In genomic region chr1:63746129-63746864, GRCh38 we compare ENCODE assay signal across 9 cellular contexts. TPM values are rescaled to one million over a fixed set of nuclear protein-coding genes. Genes with fewer than 3 reads are reported as not detected.
DNase-seq lines count a peak whose midpoint lies in the region; ATAC-seq and TF ChIP-seq lines count a peak whose summit lies in the region.
"Had no signal": no experiment of that assay in that cellular context is flagged by ENCODE, and none has a peak within 500 bp of the region (broad histone marks: within the 10 kb centered on the region; RNA-seq: fewer than 3 reads in every experiment).

No MANE protein-coding gene starts in this region.

- no peak for TF ChIP-seq CTCF in BE2C (IDR thresholded peaks at IDR 0.05; ENCODE audit: low read depth, low read length)

- H3K36me3 Mint-ChIP-seq in activated T-cell treated with anti-CD3 and anti-CD28 coated beads, Interleukin-2, amount 50 U/mL, for 4 hours (ENCODE audit: insufficient read depth) = no peaks in the 10 kb centered on the region

- no peak overlapping the region for H3K4me3 ChIP-seq in effector memory CD4-positive, alpha-beta T cell (ENCODE audit: insufficient read depth, low read depth, low read length, poor library complexity, severe bottlenecking)
- no peak overlapping the region for H3K4me3 ChIP-seq in BE2C (ENCODE audit: low read depth, low read length)
- H3K4me3 ChIP-seq: SJSA1 had no signal

- H3K4me1 Mint-ChIP-seq in activated T-cell treated with anti-CD3 and anti-CD28 coated beads, Interleukin-2, amount 50 U/mL, for 4 hours (ENCODE audit: low read depth) = no peaks in the 10 kb centered on the region

- no peaks in the 10 kb centered on the region for H3K4me1 ChIP-seq in effector memory CD4-positive, alpha-beta T cell (ENCODE audit: control insufficient read depth, insufficient read depth, low read length, poor library complexity, severe bottlenecking)
- H3K4me1 ChIP-seq in BE2C = no peaks in the 10 kb centered on the region

- H3K9me3 Mint-ChIP-seq in activated T-cell treated with anti-CD3 and anti-CD28 coated beads, Interleukin-2, amount 50 U/mL, for 4 hours = no peaks in the 10 kb centered on the region

- peak; percentile 75 for DNase-seq in activated CD4-positive, alpha-beta T cell treated with anti-CD3 and anti-CD28 coated beads for 48 hours
- DNase-seq in activated CD4-positive, alpha-beta T cell treated with anti-CD3 and anti-CD28 coated beads for 1 hour = no peak
- no peak for DNase-seq in activated T-cell treated with anti-CD3 and anti-CD28 coated beads, Interleukin-2, amount 50 U/mL, for 4 hours
- DNase-seq in islet precursor cell (peak; percentile 91), NCI-H446 (lab: John Stamatoyannopoulos, UW) (no peak), BE2C (no peak)
- peak; percentile 1 to 56 (median 27) for DNase-seq in stimulated activated CD4-positive, alpha-beta T cell treated with anti-CD3 and anti-CD28 coated beads, TNF-alpha, amount 100 ng/mL, for 48 hours (ENCODE audit: low read depth in 3 of 3)
- DNase-seq in effector memory CD4-positive, alpha-beta T cell = no peak

- ATAC-seq in activated T-cell treated with anti-CD3 and anti-CD28 coated beads, Interleukin-2, amount 50 U/mL, for 4 hours = peak; percentile 70 to 82

- H3K27me3 ChIP-seq in effector memory CD4-positive, alpha-beta T cell (replicated peaks; ENCODE audit: control insufficient read depth, insufficient read depth, low read length, poor library complexity, severe bottlenecking) = no peaks in the 10 kb centered on the region
- H3K27me3 ChIP-seq in BE2C = no peaks in the 10 kb centered on the region
- H3K27me3 ChIP-seq: SJSA1 had no signal

- no peak overlapping the region for H3K27ac ChIP-seq in effector memory CD4-positive, alpha-beta T cell (ENCODE audit: insufficient read depth, low read length, poor library complexity, severe bottlenecking)
- H3K27ac ChIP-seq: SJSA1 had no signal

- H3K36me3 ChIP-seq in effector memory CD4-positive, alpha-beta T cell (ENCODE audit: control insufficient read depth, insufficient read depth, low read length) = no peaks in the 10 kb centered on the region
- no peaks in the 10 kb centered on the region for H3K36me3 ChIP-seq in BE2C
- H3K36me3 ChIP-seq: SJSA1 had no signal

- H3K9me3 ChIP-seq in effector memory CD4-positive, alpha-beta T cell (ENCODE audit: control insufficient read depth, low read length) = no peaks in the 10 kb centered on the region
- H3K9me3 ChIP-seq in BE2C = no peaks in the 10 kb centered on the region

- no peak overlapping the region for H3K4me3 Mint-ChIP-seq in activated T-cell treated with anti-CD3 and anti-CD28 coated beads, Interleukin-2, amount 50 U/mL, for 4 hours

- H3K27me3 Mint-ChIP-seq in activated T-cell treated with anti-CD3 and anti-CD28 coated beads, Interleukin-2, amount 50 U/mL, for 4 hours (ENCODE audit: low read depth) = peaks cover 4% of the 10 kb centered on the region

RNA-seq across cellular contexts. Expression of gene ROR1, which starts 27.5 kb away (rescaled TPM):
- under 1 TPM; 0.08 to 0.38 (median 0.18) TPM for total RNA-seq in activated T-cell treated with anti-CD3 and anti-CD28 coated beads, Interleukin-2, amount 50 U/mL, for 4 hours
- 3.5 TPM for polyA plus RNA-seq in BE2C (2012; ENCODE audit: insufficient read depth, insufficient read length, low read depth)

Comparison
In these comparisons a context has a peak if more than half of its experiments do, and no peak if none do; other contexts are left out.
1. DNase-seq: peak in activated CD4-positive, alpha-beta T cell treated with anti-CD3 and anti-CD28 coated beads for 48 hours (single experiment), islet precursor cell (single experiment) and stimulated activated CD4-positive, alpha-beta T cell treated with anti-CD3 and anti-CD28 coated beads, TNF-alpha, amount 100 ng/mL, for 48 hours (3 of 3); none in activated CD4-positive, alpha-beta T cell treated with anti-CD3 and anti-CD28 coated beads for 1 hour (single experiment), activated T-cell treated with anti-CD3 and anti-CD28 coated beads, Interleukin-2, amount 50 U/mL, for 4 hours (single experiment), NCI-H446 (0 of 2), effector memory CD4-positive, alpha-beta T cell (0 of 3) and BE2C (single experiment).